ENCODE assay signal across 25 cellular contexts in genomic region chr17:13158511-13159240, GRCh38.
"Had no signal": no experiment of that assay in that cellular context is flagged by ENCODE, and none has a peak within 500 bp of the region (broad histone marks: within the 10 kb centered on the region; RNA-seq: fewer than 3 reads in every experiment).

No MANE protein-coding gene starts in this region.

- H3K27me3 ChIP-seq: MG63 had no signal

- H3K27ac Mint-ChIP-seq: activated CD4-positive, alpha-beta memory T cell treated with anti-CD3 and anti-CD28 coated beads for 36 hours; activated CD4-positive, alpha-beta T cell treated with anti-CD3 and anti-CD28 coated beads, Interleukin-2, amount 10 ng/mL, durations not matched to agents 7 days and 5 days; activated naive CD4-positive, alpha-beta T cell treated with anti-CD3 and anti-CD28 coated beads, Interleukin-2, amount 50 U/mL, for 72 hours; activated naive CD8-positive, alpha-beta T cell treated with anti-CD3 and anti-CD28 coated beads, Interleukin-2, amount 50 U/mL, for 24 hours had no signal

- H3K9me3 ChIP-seq: MG63 had no signal

- H3K27me3 Mint-ChIP-seq: activated CD4-positive, alpha-beta T cell treated with anti-CD3 and anti-CD28 coated beads, Interleukin-2, amount 10 ng/mL, durations not matched to agents 7 days and 5 days; activated naive CD8-positive, alpha-beta T cell treated with anti-CD3 and anti-CD28 coated beads, Interleukin-2, amount 50 U/mL, for 24 hours had no signal

- H3K4me3 Mint-ChIP-seq: activated CD4-positive, alpha-beta memory T cell treated with anti-CD3 and anti-CD28 coated beads for 36 hours; activated CD4-positive, alpha-beta T cell treated with anti-CD3 and anti-CD28 coated beads, Interleukin-2, amount 10 ng/mL, durations not matched to agents 7 days and 5 days; activated naive CD8-positive, alpha-beta T cell treated with anti-CD3 and anti-CD28 coated beads, Interleukin-2, amount 50 U/mL, for 24 hours; activated T-cell treated with anti-CD3 and anti-CD28 coated beads, Interleukin-2, amount 50 U/mL, for 4 hours had no signal

- H3K4me3 ChIP-seq: MG63, SK-N-MC had no signal

- H3K27ac ChIP-seq: SK-N-MC, VCaP had no signal

- H3K36me3 ChIP-seq: MG63 had no signal

- H3K9me3 Mint-ChIP-seq: activated CD4-positive, alpha-beta memory T cell treated with anti-CD3 and anti-CD28 coated beads for 36 hours; activated CD4-positive, alpha-beta T cell treated with anti-CD3 and anti-CD28 coated beads, Interleukin-2, amount 10 ng/mL, durations not matched to agents 7 days and 5 days; activated naive CD8-positive, alpha-beta T cell treated with anti-CD3 and anti-CD28 coated beads, Interleukin-2, amount 50 U/mL, for 24 hours; activated T-cell treated with anti-CD3 and anti-CD28 coated beads, Interleukin-2, amount 50 U/mL, for 4 hours had no signal

- H3K36me3 Mint-ChIP-seq: activated CD4-positive, alpha-beta memory T cell treated with anti-CD3 and anti-CD28 coated beads for 36 hours; activated naive CD4-positive, alpha-beta T cell treated with anti-CD3 and anti-CD28 coated beads, Interleukin-2, amount 50 U/mL, for 72 hours had no signal

- DNase-seq: activated CD4-positive, alpha-beta memory T cell treated with anti-CD3 and anti-CD28 coated beads for 36 hours; activated CD4-positive, alpha-beta T cell treated with anti-CD3 and anti-CD28 coated beads, Interleukin-2, amount 10 ng/mL, durations not matched to agents 7 days and 5 days; activated CD4-positive, CD25-positive, alpha-beta regulatory T cell; activated CD8-positive, alpha-beta memory T cell treated with anti-CD3 and anti-CD28 coated beads for 24 hours; activated effector memory CD4-positive, alpha-beta T cell treated with anti-CD3 and anti-CD28 coated beads, Interleukin-2, amount 50 U/mL, for 16 hours; activated naive CD4-positive, alpha-beta T cell treated with Interleukin-2 at 50 U/mL for 16 hours; activated naive CD8-positive, alpha-beta T cell treated with anti-CD3 and anti-CD28 coated beads, Interleukin-2, amount 50 U/mL, for 24 hours; activated T-cell treated with anti-CD3 and anti-CD28 coated beads, Interleukin-2, amount 50 U/mL, for 4 hours; amygdala; MG63; MV-4-11; NCI-H1092 treated with DMSO at 0.1 percent for 48 hours; NCI-H1436; NCI-H1694 treated with DMSO at 0.1 percent for 48 hours; NCI-H2029 treated with DMSO at 0.1 percent for 48 hours; NCI-H345; NCI-H510A; NCI-H69; NK-92 treated with Interleukin-12 subunit alpha and Interleukin-12 subunit beta, amount 100 ng/mL, for 24 hours; OCI-M1; RPMI8226; T-helper 1 cell had no signal

- H3K4me1 Mint-ChIP-seq: activated CD4-positive, alpha-beta T cell treated with anti-CD3 and anti-CD28 coated beads, Interleukin-2, amount 10 ng/mL, durations not matched to agents 7 days and 5 days; activated naive CD8-positive, alpha-beta T cell treated with anti-CD3 and anti-CD28 coated beads, Interleukin-2, amount 50 U/mL, for 24 hours had no signal
